In genomic region chr14:73269729-73270651, GRCh38 we compare ENCODE assay signal across 8 cellular contexts. TPM values are rescaled to one million over a fixed set of nuclear protein-coding genes. Genes with fewer than 3 reads are reported as not detected.
DNase-seq lines count a peak whose midpoint lies in the region; ATAC-seq and TF ChIP-seq lines count a peak whose summit lies in the region.

No MANE protein-coding gene starts in this region.

- peaks cover 16 to 19% of the 10 kb centered on the region in 2 donors for H3K36me3 Mint-ChIP-seq in CD4-positive, alpha-beta memory T cell
- peaks cover 16% of the 10 kb centered on the region for H3K36me3 Mint-ChIP-seq in endodermal cell (ENCODE audit: low read depth)

- H3K36me3 ChIP-seq in CD4-positive, alpha-beta memory T cell (ENCODE audit: insufficient read depth, low read length) = no peaks in the 10 kb centered on the region
- H3K36me3 ChIP-seq in Karpas-422 (ENCODE audit: insufficient read depth, low read length) (peaks cover 6% of the 10 kb centered on the region), endodermal cell (ENCODE audit: control insufficient read depth, insufficient read depth, low read length) (peaks cover 26% of the 10 kb centered on the region), muscle layer of colon (ENCODE audit: insufficient read depth, low read length) (peaks cover 8% of the 10 kb centered on the region)

- no peak for TF ChIP-seq CTCF in endodermal cell (conservative IDR thresholded peaks at IDR 0.05)

- no peaks in the 10 kb centered on the region for H3K27me3 ChIP-seq in CD4-positive, alpha-beta memory T cell (ENCODE audit: insufficient read depth, low read length)
- H3K27me3 ChIP-seq in Karpas-422 (ENCODE audit: low read length) = no peaks in the 10 kb centered on the region
- peaks cover 7% of the 10 kb centered on the region for H3K27me3 ChIP-seq in endodermal cell (ENCODE audit: control insufficient read depth, insufficient read depth, low read length, poor library complexity, severe bottlenecking)
- no peaks in the 10 kb centered on the region for H3K27me3 ChIP-seq in muscle layer of colon (ENCODE audit: control insufficient read depth in 1 of 2, insufficient read depth in 2 of 2, low read length in 2 of 2)

- no peaks in the 10 kb centered on the region for H3K9me3 Mint-ChIP-seq in CD4-positive, alpha-beta memory T cell
- no peaks in the 10 kb centered on the region for H3K9me3 Mint-ChIP-seq in endodermal cell

- H3K4me1 ChIP-seq in CD4-positive, alpha-beta memory T cell (ENCODE audit: insufficient read depth, low read length) = no peaks in the 10 kb centered on the region
- peaks cover 36% of the 10 kb centered on the region for H3K4me1 ChIP-seq in Karpas-422 (ENCODE audit: low read length)
- no peaks in the 10 kb centered on the region for H3K4me1 ChIP-seq in endodermal cell (ENCODE audit: control insufficient read depth, insufficient read depth, low read length)
- H3K4me1 ChIP-seq in muscle layer of colon (ENCODE audit: insufficient read depth, low read length) = peaks cover 8% of the 10 kb centered on the region

- intact Hi-C loops in CD4-positive, alpha-beta memory T cell (cut with micrococcal nuclease) = no loop called here

- peaks cover 6 to 18% (median 9%) of the 10 kb centered on the region in 4 donors for H3K4me1 Mint-ChIP-seq in CD4-positive, alpha-beta memory T cell
- H3K4me1 Mint-ChIP-seq in endodermal cell = peaks cover 10% of the 10 kb centered on the region

- peak overlapping the region; percentile 74 for H3K4me2 ChIP-seq in Karpas-422 (ENCODE audit: low read depth, low read length, poor library complexity, severe bottlenecking)

- peak overlapping the region; percentile 30 for H2AFZ ChIP-seq in Karpas-422 (ENCODE audit: low read length)

- H3K27ac ChIP-seq in CD4-positive, alpha-beta memory T cell (ENCODE audit: low read depth, low read length) = no peak overlapping the region
- H3K27ac ChIP-seq in Karpas-422 (ENCODE audit: low read length) (no peak overlapping the region), endodermal cell (ENCODE audit: low read depth, low read length) (no peak overlapping the region), muscle layer of colon (ENCODE audit: low read depth, low read length) (no peak overlapping the region)

- H4K20me1 ChIP-seq in Karpas-422 (ENCODE audit: insufficient read depth, low read depth, low read length) = 0 out of 2 replicates have a peak, but pooled peaks cover 4% of the 10 kb centered on the region

- no peak overlapping the region for H3K4me3 ChIP-seq in CD4-positive, alpha-beta memory T cell (ENCODE audit: low read length in 2 of 2)
- peak overlapping the region; percentile 58 for H3K4me3 ChIP-seq in Karpas-422 (ENCODE audit: low read length)
- H3K4me3 ChIP-seq in endodermal cell (ENCODE audit: low read length) = no peak overlapping the region
- peak overlapping the region; percentile 42 to 53 for H3K4me3 ChIP-seq in muscle layer of colon (ENCODE audit: low read depth in 1 of 2, low read length in 2 of 2)

- H3K9ac ChIP-seq in Karpas-422 (ENCODE audit: low read length) (peak overlapping the region; percentile 52), endodermal cell (ENCODE audit: extremely low read depth, low read length, poor library complexity, severe bottlenecking) (no peak overlapping the region), muscle layer of colon (ENCODE audit: low read length) (no peak overlapping the region)

- CTCF ChIA-PET in CD4-positive, alpha-beta memory T cell (lab: Charles Lee; ENCODE audit: partially characterized antibody) = interaction anchor here (0.6 to 0.8 kb wide), 2 partner anchors 25 to 417 kb away, joined by 3 read pairs; no protein-coding TSS in a partner anchor

- peaks cover 0 to 1% of the 10 kb centered on the region in 2 donors for H3K27me3 Mint-ChIP-seq in CD4-positive, alpha-beta memory T cell
- H3K27me3 Mint-ChIP-seq in endodermal cell (ENCODE audit: insufficient read depth) = peaks cover 43% of the 10 kb centered on the region

- POLR2A ChIA-PET in CD4-positive, alpha-beta memory T cell (lab: Charles Lee; ENCODE audit: partially characterized antibody) = no interaction called here

- H3K4me3 Mint-ChIP-seq in CD4-positive, alpha-beta memory T cell = peak overlapping the region; percentile 7 to 76 (median 58)
- peak overlapping the region; percentile 55 for H3K4me3 Mint-ChIP-seq in endodermal cell

- H3K9me3 ChIP-seq in CD4-positive, alpha-beta memory T cell (ENCODE audit: control insufficient read depth in 1 of 2, low read length in 2 of 2) = no peaks in the 10 kb centered on the region
- no peaks in the 10 kb centered on the region for H3K9me3 ChIP-seq in Karpas-422 (ENCODE audit: low read length)
- no peaks in the 10 kb centered on the region for H3K9me3 ChIP-seq in endodermal cell (ENCODE audit: control insufficient read depth, low read length)
- no peaks in the 10 kb centered on the region for H3K9me3 ChIP-seq in muscle layer of colon (ENCODE audit: low read length)

- H3K27ac Mint-ChIP-seq in CD4-positive, alpha-beta memory T cell = peak overlapping the region in 4 of 7 donors; percentile 3 to 74 (median 36)
- H3K27ac Mint-ChIP-seq in endodermal cell = peak overlapping the region; percentile 39

- no peaks in the 10 kb centered on the region for H3K9me2 ChIP-seq in Karpas-422 (replicated peaks; ENCODE audit: insufficient read depth, low read length)

- no peaks in the 10 kb centered on the region for H3K79me2 ChIP-seq in Karpas-422 (ENCODE audit: low read length)

- WGBS in endodermal cell (ENCODE audit: insufficient coverage in 1 of 2, insufficient read length in 1 of 2), 2 experiments = 69 to 71% methylated on average over 34 to 48 of the region's 48 CpGs

- DNase-seq in CD4-positive, alpha-beta memory T cell = no peak
- DNase-seq in Karpas-422 = peak; percentile 76
- peak; percentile 84 for DNase-seq in endodermal cell
- no peak for DNase-seq in NK-92 (lab: John Stamatoyannopoulos, UW; ENCODE audit: unreplicated experiment)
- no peak for DNase-seq in HPDE6-E6E7 (ENCODE audit: extremely low spot score)
- no peak for DNase-seq in cerebellar nuclear complex (lab: John Stamatoyannopoulos, UW)

- ATAC-seq in GM19324 (IDR thresholded peaks at IDR 0.05; ENCODE audit: low FRiP score, unreplicated experiment) = peak; percentile 66

RNA-seq across cellular contexts. Expression of gene PAPLN, which starts 32.7 kb away (rescaled TPM):
- total RNA-seq in CD4-positive, alpha-beta memory T cell = under 1 TPM; 0.11 to 0.17 TPM
- polyA plus RNA-seq in CD4-positive, alpha-beta memory T cell = under 1 TPM; 0.32 to 0.50 TPM
- 12.9 and 18.0 TPM in 2 replicates for total RNA-seq in Karpas-422 (2014; rRNA removed; shearing (Covaris generic); ENCODE audit: low replicate concordance)
- total RNA-seq in endodermal cell = 10 to 100 TPM; 18.4 to 20.1 TPM
- 9.0 TPM for polyA plus RNA-seq in endodermal cell (2013, experiment 1 of 2)
- 7.8 TPM for polyA plus RNA-seq in endodermal cell (2013, experiment 2 of 2)

Comparison
In these comparisons a context has a peak if more than half of its experiments do, and no peak if none do; other contexts are left out.
1. DNase-seq: peak in Karpas-422 (single experiment) and endodermal cell (single experiment); none in CD4-positive, alpha-beta memory T cell (0 of 5), NK-92 (single experiment), HPDE6-E6E7 (single experiment) and cerebellar nuclear complex (0 of 2).
2. H3K4me3 ChIP-seq: peak in Karpas-422 (single experiment) and muscle layer of colon (2 of 2); none in CD4-positive, alpha-beta memory T cell (0 of 2) and endodermal cell (single experiment).
3. RNA of gene PAPLN, which starts 32.7 kb away (total RNA-seq): 18.4 to 20.1 TPM in endodermal cell and 12.9 to 18.0 TPM in Karpas-422; 0.11 to 0.17 TPM in CD4-positive, alpha-beta memory T cell; every median in the first group is over 10 times any median in the second.